19 cellular contexts compared by ENCODE assay signal in genomic region chr4:27701563-27701962, GRCh38.
DNase-seq lines count a peak whose midpoint lies in the region; ATAC-seq, FAIRE-seq and TF ChIP-seq lines count a peak whose summit lies in the region.
"Had no signal": no experiment of that assay in that cellular context is flagged by ENCODE, and none has a peak within 500 bp of the region (broad histone marks: within the 10 kb centered on the region; RNA-seq: fewer than 3 reads in every experiment).

No MANE protein-coding gene starts in this region.

- no peak overlapping the region for H3K4me3 ChIP-seq in right lobe of liver
- H3K4me3 ChIP-seq in HepG2 (replicated peaks in 1 of 3; ENCODE audit: insufficient read depth in 1 of 3, low read depth in 2 of 3, low read length in 3 of 3) = no peak overlapping the region
- H3K4me3 ChIP-seq in astrocyte of the spinal cord (ENCODE audit: low read depth, low read length) = no peak overlapping the region
- H3K4me3 ChIP-seq in OCI-LY7 (ENCODE audit: low read depth, low read length, poor library complexity, severe bottlenecking) = no peak overlapping the region
- no peak overlapping the region for H3K4me3 ChIP-seq in testis
- H3K4me3 ChIP-seq: GM23248, Peyer's patch had no signal

- H3K27me3 ChIP-seq in right lobe of liver (no peaks in the 10 kb centered on the region), HepG2 (ENCODE audit: control insufficient read depth in 1 of 2, insufficient read depth in 2 of 2, low read length in 2 of 2) (no peaks in the 10 kb centered on the region), testis (no peaks in the 10 kb centered on the region)
- H3K27me3 ChIP-seq: Peyer's patch had no signal

- no peak for FAIRE-seq in HepG2 (lab: Jason Lieb, UNC)
- FAIRE-seq: G401.6, GM18507 had no signal

- ATAC-seq in right lobe of liver = peak; percentile 79 to 86 (median 82)
- ATAC-seq in HepG2 = no peak
- ATAC-seq in left lobe of liver = peak; percentile 89

- no peaks in the 10 kb centered on the region for H4K20me1 ChIP-seq in HepG2 (ENCODE audit: insufficient read depth, low read length)
- no peaks in the 10 kb centered on the region for H4K20me1 ChIP-seq in OCI-LY7 (ENCODE audit: insufficient read depth, low read length)

- WGBS in right lobe of liver (ENCODE audit: insufficient coverage, low coverage, low lambda C conversion rate, missing lambda C conversion rate) = 32% methylated on average over 3 of the region's 3 CpGs
- WGBS in HepG2 (ENCODE audit: low lambda C conversion rate) = 33% methylated on average over 3 of the region's 3 CpGs
- 64 to 69% methylated on average over 3 of the region's 3 CpGs for WGBS in testis, 2 donors

- H3K9ac ChIP-seq in HepG2 (ENCODE audit: insufficient read depth, low read depth, low read length) = no peak overlapping the region
- H3K9ac ChIP-seq: GM23248 had no signal

- CTCF ChIA-PET in HepG2 (lab: Yijun Ruan, JAX; ENCODE audit: low intra/inter-chr PET ratio, low total read pairs) = no interaction called here
- CTCF ChIA-PET in OCI-LY7 (lab: Charles Lee; ENCODE audit: unreplicated experiment) = no interaction called here

- DNase-seq in right lobe of liver = no peak
- DNase-seq in HepG2 (ENCODE audit: low spot score) = no peak
- DNase-seq in astrocyte of the spinal cord (ENCODE audit: low read depth, low spot score) = peak; percentile 5
- DNase-seq in left lobe of liver (ENCODE audit: low spot score) = no peak
- no peak for DNase-seq in NCI-H1417 treated with DMSO at 0.1 percent for 48 hours (lab: John Stamatoyannopoulos, UW)
- no peak for DNase-seq in OCI-LY7 (ENCODE audit: low spot score)
- DNase-seq in testis = no peak
- DNase-seq: GM23248; HCEC 1CT; Karpas-422; MV-4-11; NCI-H1105 treated with DMSO at 0.1 percent for 48 hours; NCI-H1694; NCI-H2081; NCI-H774; NK-92 treated with Interleukin-12 subunit alpha and Interleukin-12 subunit beta, amount 100 ng/mL, for 24 hours; Peyer's patch had no signal

- intact Hi-C loops in right lobe of liver (cut with DNase I) = no loop called here
- intact Hi-C loops in HepG2 (cut with micrococcal nuclease; ENCODE audit: unreplicated experiment) = no loop called here
- intact Hi-C loops in OCI-LY7 (cut with micrococcal nuclease; ENCODE audit: unreplicated experiment) = no loop called here
- intact Hi-C loops in testis (cut with DNase I; ENCODE audit: low total_unique reads) = no loop called here

- H3K4me1 ChIP-seq in right lobe of liver (peaks cover 0 to 7% (median 0%) of the 10 kb centered on the region in 4 donors), HepG2 (ENCODE audit: insufficient read depth, low read length) (peaks cover 4% of the 10 kb centered on the region; the same call in 1 of the 2 replicates), OCI-LY7 (ENCODE audit: insufficient read depth, low read length, poor library complexity, severe bottlenecking) (no peaks in the 10 kb centered on the region), testis (no peaks in the 10 kb centered on the region)
- H3K4me1 ChIP-seq: Peyer's patch had no signal

- POLR2A ChIA-PET in HepG2 (lab: Yijun Ruan, JAX) (no interaction called here), OCI-LY7 (lab: Charles Lee) (no interaction called here)

- H3K27ac ChIP-seq in right lobe of liver (no peak overlapping the region), HepG2 (ENCODE audit: extremely low read length, insufficient read depth, low read length) (no peak overlapping the region), OCI-LY7 (ENCODE audit: low read depth, low read length, poor library complexity, severe bottlenecking) (no peak overlapping the region), testis (no peak overlapping the region)
- H3K27ac ChIP-seq: GM23248, Peyer's patch had no signal

- in situ Hi-C loops in HepG2 (cut with HindIII; ENCODE audit: extremely low pct_ligation_motif_present, low pct_unique_long_range_greater_than_20kb) (no loop called here), astrocyte of the spinal cord (cut with HindIII; ENCODE audit: low sequenced_read_pairs) (no loop called here)

- H3K9me2 ChIP-seq in OCI-LY7 (ENCODE audit: insufficient read depth, low read length) = no peaks in the 10 kb centered on the region

- H3K4me2 ChIP-seq in HepG2 (ENCODE audit: low read depth, low read length) (no peak overlapping the region), OCI-LY7 (ENCODE audit: low read length) (no peak overlapping the region)

- TF ChIP-seq EP300 in HepG2 (IDR thresholded peaks at IDR 0.05; ENCODE audit: low read depth in 2 of 2, low read length in 2 of 2) (no peak), HepG2 (CRISPR knock-in tag; IDR thresholded peaks at IDR 0.05; ENCODE audit: borderline replicate concordance) (no peak)

- H3K79me2 ChIP-seq in HepG2 (ENCODE audit: insufficient read depth, low read length) (no peaks in the 10 kb centered on the region), OCI-LY7 (ENCODE audit: insufficient read depth, low read depth, low read length) (no peaks in the 10 kb centered on the region)

- H3K9me3 ChIP-seq in right lobe of liver (no peaks in the 10 kb centered on the region), HepG2 (ENCODE audit: low read length) (no peaks in the 10 kb centered on the region), OCI-LY7 (ENCODE audit: low read length) (no peaks in the 10 kb centered on the region), testis (no peaks in the 10 kb centered on the region)
- H3K9me3 ChIP-seq: Peyer's patch had no signal

- TF ChIP-seq RAD21 in HepG2 (CRISPR knock-in tag; IDR thresholded peaks at IDR 0.05) = no peak

- H2AFZ ChIP-seq in HepG2 (ENCODE audit: low read length) (no peak overlapping the region), OCI-LY7 (ENCODE audit: low read length) (no peak overlapping the region)
- H2AFZ ChIP-seq: GM23248 had no signal

- TF ChIP-seq CTCF in right lobe of liver (IDR thresholded peaks at IDR 0.05) (no peak), HepG2 (CRISPR knock-in tag; IDR thresholded peaks at IDR 0.05) (no peak), astrocyte of the spinal cord (IDR thresholded peaks at IDR 0.05; ENCODE audit: low read depth, low read length) (no peak), OCI-LY7 (conservative IDR thresholded peaks at IDR 0.05; ENCODE audit: low read length) (no peak), testis (IDR thresholded peaks at IDR 0.05) (no peak)

- BruUV-seq in HepG2 (replicated peaks; lab: Mats Ljungman, UMichigan) (no TSS peak), OCI-LY7 (replicated peaks; lab: Mats Ljungman, UMichigan) (no TSS peak)

- TF ChIP-seq POLR2A in right lobe of liver (IDR thresholded peaks at IDR 0.05) = no peak
- TF ChIP-seq POLR2A in HepG2 (IDR thresholded peaks at IDR 0.05; ENCODE audit: insufficient read depth in 1 of 2, low read depth in 2 of 2, low read length in 2 of 2) = no peak
- no peak for TF ChIP-seq POLR2A in testis (IDR thresholded peaks at IDR 0.05)

- H3K36me3 ChIP-seq in right lobe of liver = no peaks in the 10 kb centered on the region
- H3K36me3 ChIP-seq in HepG2 (replicated peaks in 1 of 2; ENCODE audit: control insufficient read depth in 1 of 2, insufficient read depth in 2 of 2, low read length in 2 of 2) = no peaks in the 10 kb centered on the region
- no peaks in the 10 kb centered on the region for H3K36me3 ChIP-seq in OCI-LY7 (ENCODE audit: insufficient read depth, low read length)
- H3K36me3 ChIP-seq in testis (ENCODE audit: low read depth, missing control alignments) = no peaks in the 10 kb centered on the region
- H3K36me3 ChIP-seq: Peyer's patch had no signal

TF ChIP-seq in HepG2, 621 proteins besides CTCF, POLR2A, EP300 and RAD21:
- TF ChIP-seq USF2 (IDR thresholded peaks at IDR 0.05; ENCODE audit: low read depth, low read length) = no peak
- no peak for TF ChIP-seq USF2 (CRISPR knock-in tag; IDR thresholded peaks at IDR 0.05; ENCODE audit: borderline replicate concordance)
- TF ChIP-seq MEIS1 (CRISPR knock-in tag; IDR thresholded peaks at IDR 0.05; ENCODE audit: borderline replicate concordance) = no peak
- no peak for TF ChIP-seq NR3C1 (CRISPR knock-in tag; IDR thresholded peaks at IDR 0.05)
- TF ChIP-seq KAT7 (CRISPR knock-in tag; IDR thresholded peaks at IDR 0.05; ENCODE audit: borderline replicate concordance) = no peak
- no peak for TF ChIP-seq TCF7 (IDR thresholded peaks at IDR 0.05; ENCODE audit: low read depth)
- no peak for TF ChIP-seq MYNN (CRISPR knock-in tag; IDR thresholded peaks at IDR 0.05; ENCODE audit: low read depth)
- no peak for TF ChIP-seq HMG20B (CRISPR knock-in tag; conservative IDR thresholded peaks at IDR 0.05)
